ENCODE assay signal across 8 cellular contexts in genomic region chr4:56907009-56907408, GRCh38. TPM values are rescaled to one million over a fixed set of nuclear protein-coding genes. Genes with fewer than 3 reads are reported as not detected.
DNase-seq lines count a peak whose midpoint lies in the region; ATAC-seq and TF ChIP-seq lines count a peak whose summit lies in the region.

No MANE protein-coding gene starts in this region.

- no peaks in the 10 kb centered on the region for H3K9me3 ChIP-seq in HUES6 (ENCODE audit: control insufficient read depth, insufficient read depth, low read depth, low read length)
- no peaks in the 10 kb centered on the region for H3K9me3 ChIP-seq in iPS-18a (ENCODE audit: control insufficient read depth, low read depth, low read length)

- H3K27me3 ChIP-seq in HUES6 (ENCODE audit: control insufficient read depth, insufficient read depth, low read length) (peaks cover 8% of the 10 kb centered on the region; the same call in 1 of the 2 replicates), iPS-18a (ENCODE audit: control insufficient read depth, insufficient read depth, low read length) (peaks cover 18% of the 10 kb centered on the region)

- H3K4me1 ChIP-seq in HUES6 (ENCODE audit: control insufficient read depth, insufficient read depth, low read length) (peaks cover 47% of the 10 kb centered on the region), iPS-18a (ENCODE audit: control insufficient read depth, low read depth, low read length) (peaks cover 40% of the 10 kb centered on the region)

- no peak for TF ChIP-seq POLR2A in GM18505 (IDR thresholded peaks at IDR 0.05; ENCODE audit: borderline replicate concordance, extremely low read depth, insufficient read depth, insufficient read length)

- H3K9ac ChIP-seq in HUES6 (ENCODE audit: low read length) (peak overlapping the region; percentile 95), iPS-18a (ENCODE audit: low read length) (no peak overlapping the region)

- H3K36me3 ChIP-seq in HUES6 (ENCODE audit: control insufficient read depth, insufficient read depth, low read length): peaks cover 15% of the 10 kb centered on the region
- H3K36me3 ChIP-seq in iPS-18a (ENCODE audit: control insufficient read depth, low read depth, low read length): peaks cover 9% of the 10 kb centered on the region

- peak overlapping the region; percentile 83 for H3K4me3 ChIP-seq in HUES6 (ENCODE audit: low read depth, low read length)
- peak overlapping the region; percentile 58 for H3K4me3 ChIP-seq in iPS-18a (ENCODE audit: low read length)

- H3K27me3 Mint-ChIP-seq in activated T-cell treated with anti-CD3 and anti-CD28 coated beads, Interleukin-2, amount 50 U/mL, for 4 hours (ENCODE audit: low read depth): no peaks in the 10 kb centered on the region

- H3K27ac ChIP-seq in HUES6 (ENCODE audit: low read depth, low read length) (peak overlapping the region; percentile 88), iPS-18a (ENCODE audit: low read length) (no peak overlapping the region)

- no peaks in the 10 kb centered on the region for H3K9me3 Mint-ChIP-seq in activated T-cell treated with anti-CD3 and anti-CD28 coated beads, Interleukin-2, amount 50 U/mL, for 4 hours

- ATAC-seq in activated T-cell treated with anti-CD3 and anti-CD28 coated beads, Interleukin-2, amount 50 U/mL, for 4 hours: no peak
- ATAC-seq in HG03571 (IDR thresholded peaks at IDR 0.05; ENCODE audit: unreplicated experiment): no peak
- no peak for ATAC-seq in GM18505 (IDR thresholded peaks at IDR 0.05; ENCODE audit: unreplicated experiment)

- peak overlapping the region; percentile 93 for H3K4me3 Mint-ChIP-seq in activated T-cell treated with anti-CD3 and anti-CD28 coated beads, Interleukin-2, amount 50 U/mL, for 4 hours

- peaks cover 10% of the 10 kb centered on the region for H3K36me3 Mint-ChIP-seq in activated T-cell treated with anti-CD3 and anti-CD28 coated beads, Interleukin-2, amount 50 U/mL, for 4 hours (ENCODE audit: insufficient read depth)

- H3K4me1 Mint-ChIP-seq in activated T-cell treated with anti-CD3 and anti-CD28 coated beads, Interleukin-2, amount 50 U/mL, for 4 hours (ENCODE audit: low read depth): peaks cover 41% of the 10 kb centered on the region

- no peak for DNase-seq in activated T-cell treated with anti-CD3 and anti-CD28 coated beads, Interleukin-2, amount 50 U/mL, for 4 hours
- DNase-seq in stimulated activated CD4-positive, alpha-beta T cell treated with anti-CD3 and anti-CD28 coated beads, Interleukin-4, amount 100 ng/mL, for 24 hours: peak; percentile 25
- DNase-seq in COLO668 (lab: John Stamatoyannopoulos, UW; ENCODE audit: unreplicated experiment) (no peak), SK-N-DZ (ENCODE audit: low spot score) (no peak)

RNA-seq across cellular contexts. Expression of gene REST, which starts 0.7 kb away (rescaled TPM):
- total RNA-seq in activated T-cell treated with anti-CD3 and anti-CD28 coated beads, Interleukin-2, amount 50 U/mL, for 4 hours: 10 to 100 TPM; 36.0 to 43.4 (median 41.4) TPM
- 7.6 and 11.1 TPM in 2 replicates for polyA plus RNA-seq in SK-N-DZ (2014; cell fraction: cytosol; rRNA removed)
- 5.8 and 8.4 TPM in 2 replicates for polyA plus RNA-seq in SK-N-DZ (2014; cell fraction: nucleus; rRNA removed)
